ENCODE assay signal across 8 cellular contexts in genomic region chr17:67260051-67260987, GRCh38. TPM values are rescaled to one million over a fixed set of nuclear protein-coding genes. Genes with fewer than 3 reads are reported as not detected.
A peak's percentile ranks its signal among the peaks of the same experiment; 100 is the strongest.
DNase-seq lines count a peak whose midpoint lies in the region; ATAC-seq, FAIRE-seq and TF ChIP-seq lines count a peak whose summit lies in the region.

No MANE protein-coding gene starts in this region.

- ATAC-seq in right cardiac atrium (peak; percentile 73 to 88), HG03432 (IDR thresholded peaks at IDR 0.05; ENCODE audit: unreplicated experiment) (no peak)

- DNase-seq in HFF-Myc (ENCODE audit: extremely low read depth, low read depth) (peak; percentile 38), right cardiac atrium (peak in 2 of 3 donors; percentile 39 to 49), DMS53 (lab: John Stamatoyannopoulos, UW) (no peak), ecto neural progenitor cell (ENCODE audit: low spot score) (no peak), small intestine (no peak)

- TF ChIP-seq CTCF in HFF-Myc (IDR thresholded peaks at IDR 0.05; ENCODE audit: low read depth, low read length, missing control alignments) (no peak), WI38 (IDR thresholded peaks at IDR 0.05; ENCODE audit: low read depth, low read length) (no peak)

- intact Hi-C loops in right cardiac atrium (cut with DNase I): no loop called here

- no peaks in the 10 kb centered on the region for H3K27me3 ChIP-seq in right cardiac atrium (ENCODE audit: control insufficient read depth, insufficient read depth)
- H3K27me3 ChIP-seq in subcutaneous abdominal adipose tissue (ENCODE audit: control insufficient read depth in 5 of 5, insufficient read depth in 4 of 5, low read length in 5 of 5): no peaks in the 10 kb centered on the region
- no peaks in the 10 kb centered on the region for H3K27me3 ChIP-seq in small intestine (ENCODE audit: control insufficient read depth in 2 of 2, insufficient read depth in 2 of 2, low read length in 2 of 2)

- H3K4me3 ChIP-seq in HFF-Myc (replicated peaks; ENCODE audit: low read depth, low read length) (no peak overlapping the region), WI38 (ENCODE audit: low read depth, low read length) (peak overlapping the region; percentile 21), right cardiac atrium (ENCODE audit: low read length) (no peak overlapping the region), subcutaneous abdominal adipose tissue (ENCODE audit: low read depth in 1 of 5, low read length in 5 of 5) (peak overlapping the region in 2 of 5 donors; percentile 18 to 48), small intestine (ENCODE audit: low read depth in 1 of 2, low read length in 2 of 2) (no peak overlapping the region)

- H3K9ac ChIP-seq in subcutaneous abdominal adipose tissue (ENCODE audit: low read length in 5 of 5): peak overlapping the region in 2 of 5 donors; percentile 14 to 29

- no peaks in the 10 kb centered on the region for H3K36me3 ChIP-seq in subcutaneous abdominal adipose tissue (ENCODE audit: control insufficient read depth in 5 of 5, insufficient read depth in 5 of 5, low read length in 5 of 5)
- no peaks in the 10 kb centered on the region for H3K36me3 ChIP-seq in small intestine (ENCODE audit: control insufficient read depth in 2 of 2, insufficient read depth in 2 of 2, low read length in 2 of 2)

- H3K9me3 ChIP-seq in right cardiac atrium (ENCODE audit: control insufficient read depth, low read length) (no peaks in the 10 kb centered on the region), subcutaneous abdominal adipose tissue (ENCODE audit: control insufficient read depth in 5 of 5, low read length in 5 of 5) (peaks cover 0 to 7% (median 0%) of the 10 kb centered on the region in 5 donors), small intestine (ENCODE audit: control insufficient read depth, low read depth) (no peaks in the 10 kb centered on the region)

- peak overlapping the region; percentile 89 for H3K27ac ChIP-seq in right cardiac atrium (ENCODE audit: low read length)
- peak overlapping the region; percentile 85 for H3K27ac ChIP-seq in subcutaneous abdominal adipose tissue (ENCODE audit: low read depth, low read length)
- H3K27ac ChIP-seq in small intestine (ENCODE audit: low read depth in 1 of 2, low read length in 1 of 2): peak overlapping the region in 1 of 2 donors; percentile 74

- WGBS in right cardiac atrium: 53% methylated on average over 14 of the region's 14 CpGs
- 42 to 56% (median 54%) methylated on average over 14 of the region's 14 CpGs for WGBS in small intestine, 3 donors

- H3K4me1 ChIP-seq in right cardiac atrium (ENCODE audit: control insufficient read depth, insufficient read depth, low read length) (peaks cover 3% of the 10 kb centered on the region), subcutaneous abdominal adipose tissue (ENCODE audit: control insufficient read depth in 5 of 5, insufficient read depth in 5 of 5, low read length in 5 of 5) (peaks cover 8 to 48% (median 37%) of the 10 kb centered on the region in 5 donors), small intestine (ENCODE audit: control insufficient read depth in 2 of 2, insufficient read depth in 1 of 2, low read depth in 1 of 2, low read length in 1 of 2) (no peaks in the 10 kb centered on the region)

- no peak for FAIRE-seq in small intestine (lab: Jason Lieb, UNC)

RNA-seq across cellular contexts. Expression of gene HELZ, which starts 15.3 kb away (rescaled TPM):
- 10 to 100 TPM; 32.2 to 43.9 (median 37.9) TPM for total RNA-seq in right cardiac atrium
- polyA plus RNA-seq in right cardiac atrium: 5.6 TPM
- polyA plus RNA-seq in small intestine: 1 to 10 TPM; 2.7 to 4.3 (median 2.9) TPM

Comparison
In these comparisons a context has a peak if more than half of its experiments do, and no peak if none do; other contexts are left out.
1. DNase-seq: peak in HFF-Myc (single experiment) and right cardiac atrium (2 of 3); none in DMS53 (single experiment), ecto neural progenitor cell (single experiment) and small intestine (single experiment).